In genomic region chr5:123540534-123540933, GRCh38 we compare ENCODE assay signal across 24 cellular contexts.
"Had no signal": no experiment of that assay in that cellular context is flagged by ENCODE, and none has a peak within 500 bp of the region (broad histone marks: within the 10 kb centered on the region; RNA-seq: fewer than 3 reads in every experiment).

No MANE protein-coding gene starts in this region.

- H3K4me3 Mint-ChIP-seq: dendritic cell treated with granulocyte-macrophage colony-stimulating factor and Interleukin-4, amounts not matched to agents 40 ng/mL and 50 ng/mL, for 4 days; endodermal cell had no signal

- H3K36me3 ChIP-seq: colonic mucosa, esophagus squamous epithelium, gastrocnemius medialis, heart right ventricle, left lung, lower lobe of right lung had no signal

- ATAC-seq: effector memory CD8-positive, alpha-beta T cell; esophagus mucosa; gastrocnemius medialis; heart right ventricle; left cardiac atrium; left lung; left ventricle myocardium superior; lower lobe of right lung had no signal

- H3K4me1 ChIP-seq: colonic mucosa, gastrocnemius medialis, left lung had no signal

- FAIRE-seq: keratinocyte had no signal

- H3K27ac Mint-ChIP-seq: dendritic cell treated with granulocyte-macrophage colony-stimulating factor and Interleukin-4, amounts not matched to agents 40 ng/mL and 50 ng/mL, for 4 days had no signal

- H3K4me3 ChIP-seq: colonic mucosa, esophagus squamous epithelium, gastrocnemius medialis, heart right ventricle, left lung, lower lobe of right lung had no signal

- H3K27me3 ChIP-seq: colonic mucosa, esophagus squamous epithelium, gastrocnemius medialis, heart right ventricle, left lung had no signal

- DNase-seq: colonic mucosa; cortex of kidney; effector CD8-positive, alpha-beta T cell; effector memory CD8-positive, alpha-beta T cell; endodermal cell; erythroblast; esophagus squamous epithelium; foreskin fibroblast; foreskin melanocyte; gastrocnemius medialis; glutamatergic neuron; head of caudate nucleus; heart right ventricle; hippocampal formation; left cardiac atrium; left lung; left ventricle myocardium superior; lower lobe of right lung; mesendoderm; midbrain had no signal

- H3K9me3 ChIP-seq: colonic mucosa, esophagus squamous epithelium, gastrocnemius medialis, heart right ventricle, left lung, lower lobe of right lung had no signal

- H3K27me3 Mint-ChIP-seq: dendritic cell treated with granulocyte-macrophage colony-stimulating factor and Interleukin-4, amounts not matched to agents 40 ng/mL and 50 ng/mL, for 4 days; effector memory CD8-positive, alpha-beta T cell had no signal

- H3K27ac ChIP-seq: colonic mucosa, epithelial cell of prostate, esophagus squamous epithelium, gastrocnemius medialis, heart right ventricle, left lung, lower lobe of right lung had no signal

- H3K9me3 Mint-ChIP-seq: dendritic cell treated with granulocyte-macrophage colony-stimulating factor and Interleukin-4, amounts not matched to agents 40 ng/mL and 50 ng/mL, for 4 days; effector memory CD8-positive, alpha-beta T cell; endodermal cell had no signal
